Comparison of ENCODE assay signal across 14 cellular contexts in genomic region chr3:149612456-149612855, GRCh38. TPM values are rescaled to one million over a fixed set of nuclear protein-coding genes. Genes with fewer than 3 reads are reported as not detected.
A peak's percentile ranks its signal among the peaks of the same experiment; 100 is the strongest.
DNase-seq lines count a peak whose midpoint lies in the region; ATAC-seq and TF ChIP-seq lines count a peak whose summit lies in the region.
"Had no signal": no experiment of that assay in that cellular context is flagged by ENCODE, and none has a peak within 500 bp of the region (broad histone marks: within the 10 kb centered on the region; RNA-seq: fewer than 3 reads in every experiment).

No MANE protein-coding gene starts in this region.

- H3K9me3 Mint-ChIP-seq in osteocyte (ENCODE audit: unreplicated experiment): no peaks in the 10 kb centered on the region
- H3K9me3 Mint-ChIP-seq: CD8-positive, alpha-beta memory T cell had no signal

- ATAC-seq in Panc1 (no peak), HG02852 (IDR thresholded peaks at IDR 0.05; ENCODE audit: unreplicated experiment) (no peak), sciatic nerve (no peak)
- ATAC-seq: A549 had no signal

- no peak for TF ChIP-seq POLR2A in uterus (IDR thresholded peaks at IDR 0.05)

- H3K27ac ChIP-seq in Panc1 (ENCODE audit: low read length) (peak overlapping the region; percentile 100), uterus (peak overlapping the region; percentile 31 to 52)
- H3K27ac ChIP-seq: BLaER1, HL-60 had no signal

- H3K27me3 ChIP-seq in Panc1 (ENCODE audit: control insufficient read depth, insufficient read depth, low read length) (no peaks in the 10 kb centered on the region), uterus (no peaks in the 10 kb centered on the region)
- H3K27me3 ChIP-seq: BLaER1 had no signal

- intact Hi-C loops in Panc1 (cut with micrococcal nuclease; ENCODE audit: unreplicated experiment): no loop called here
- intact Hi-C loops in uterus (cut with DNase I; ENCODE audit: low total_unique reads): no loop called here
- intact Hi-C loops in sciatic nerve (cut with DNase I): no loop called here

- DNase-seq in Panc1 (ENCODE audit: low read depth, low spot score): no peak
- peak; percentile 87 to 89 for DNase-seq in dermis microvascular lymphatic vessel endothelial cell (ENCODE audit: low read depth in 2 of 2)
- no peak for DNase-seq in osteocyte (ENCODE audit: extremely low spot score, unreplicated experiment)
- DNase-seq in uterus: no peak
- DNase-seq in sciatic nerve (ENCODE audit: low spot score): no peak
- DNase-seq: Caco-2; CD8-positive, alpha-beta memory T cell; DMS53; GF-D8 had no signal

- no peaks in the 10 kb centered on the region for H3K27me3 Mint-ChIP-seq in osteocyte (ENCODE audit: unreplicated experiment)

- POLR2A ChIA-PET in Panc1 (lab: Charles Lee): no interaction called here

- peaks cover 10% of the 10 kb centered on the region for H3K36me3 Mint-ChIP-seq in osteocyte (ENCODE audit: unreplicated experiment)
- H3K36me3 Mint-ChIP-seq: CD8-positive, alpha-beta memory T cell had no signal

- H3K27ac Mint-ChIP-seq in osteocyte (ENCODE audit: unreplicated experiment): peak overlapping the region; percentile 19
- H3K27ac Mint-ChIP-seq: CD8-positive, alpha-beta memory T cell had no signal

- in situ Hi-C loops in Panc1 (cut with HindIII; ENCODE audit: low pct_unique_long_range_greater_than_20kb, low sequenced_read_pairs): no loop called here

- H3K4me3 ChIP-seq in Panc1 (ENCODE audit: low read depth in 2 of 2, low read length in 2 of 2) (no peak overlapping the region), uterus (no peak overlapping the region)
- H3K4me3 ChIP-seq: A549, BLaER1, HAP-1 had no signal

- H3K4me1 ChIP-seq in Panc1 (ENCODE audit: control insufficient read depth, insufficient read depth, low read length) (peaks cover 90% of the 10 kb centered on the region), uterus (peaks cover 0 to 8% of the 10 kb centered on the region in 2 donors)
- H3K4me1 ChIP-seq: BLaER1, HAP-1 had no signal

- H3K36me3 ChIP-seq in Panc1 (ENCODE audit: control insufficient read depth, insufficient read depth, low read length): peaks cover 2% of the 10 kb centered on the region; the same call in 1 of the 2 replicates
- no peaks in the 10 kb centered on the region for H3K36me3 ChIP-seq in uterus
- H3K36me3 ChIP-seq: BLaER1, HAP-1 had no signal

- H3K9me3 ChIP-seq in Panc1 (ENCODE audit: control insufficient read depth, insufficient read depth, low read depth, low read length) (no peaks in the 10 kb centered on the region), uterus (no peaks in the 10 kb centered on the region)
- H3K9me3 ChIP-seq: A549, BLaER1, Caco-2, HAP-1 had no signal

- CTCF ChIA-PET in Panc1 (lab: Charles Lee): no interaction called here

- TF ChIP-seq CTCF in Panc1 (IDR thresholded peaks at IDR 0.05): no peak
- no peak for TF ChIP-seq CTCF in osteocyte (IDR thresholded peaks at IDR 0.05)
- TF ChIP-seq CTCF in uterus (IDR thresholded peaks at IDR 0.05): no peak

- H3K4me1 Mint-ChIP-seq in osteocyte (ENCODE audit: unreplicated experiment): peaks cover 63% of the 10 kb centered on the region

- H3K4me3 Mint-ChIP-seq in osteocyte (ENCODE audit: unreplicated experiment): no peak overlapping the region
- H3K4me3 Mint-ChIP-seq: CD8-positive, alpha-beta memory T cell had no signal

- no TSS peak for BruUV-seq in Panc1 (replicated peaks; lab: Mats Ljungman, UMichigan)

RNA-seq across cellular contexts. Expression of gene WWTR1, which starts 45.4 kb away (rescaled TPM):
- total RNA-seq in Panc1 (2021; ENCODE audit: unreplicated experiment) (298 TPM), dermis microvascular lymphatic vessel endothelial cell (94.6 and 213 TPM in 2 replicates), osteocyte (116 and 120 TPM in 2 replicates), uterus (100 to 1,000 TPM; 103 to 148 (median 116) TPM), sciatic nerve (143 TPM)
- 335 TPM for polyA plus RNA-seq in Panc1 (2012; ENCODE audit: insufficient read length)

Comparison
In these comparisons a context has a peak if more than half of its experiments do, and no peak if none do; other contexts are left out.
1. DNase-seq: peak in dermis microvascular lymphatic vessel endothelial cell (2 of 2); none in Panc1 (single experiment), osteocyte (single experiment), uterus (0 of 2) and sciatic nerve (single experiment).